ENCODE assay signal across 2 cellular contexts in the genomic region with DNA sequence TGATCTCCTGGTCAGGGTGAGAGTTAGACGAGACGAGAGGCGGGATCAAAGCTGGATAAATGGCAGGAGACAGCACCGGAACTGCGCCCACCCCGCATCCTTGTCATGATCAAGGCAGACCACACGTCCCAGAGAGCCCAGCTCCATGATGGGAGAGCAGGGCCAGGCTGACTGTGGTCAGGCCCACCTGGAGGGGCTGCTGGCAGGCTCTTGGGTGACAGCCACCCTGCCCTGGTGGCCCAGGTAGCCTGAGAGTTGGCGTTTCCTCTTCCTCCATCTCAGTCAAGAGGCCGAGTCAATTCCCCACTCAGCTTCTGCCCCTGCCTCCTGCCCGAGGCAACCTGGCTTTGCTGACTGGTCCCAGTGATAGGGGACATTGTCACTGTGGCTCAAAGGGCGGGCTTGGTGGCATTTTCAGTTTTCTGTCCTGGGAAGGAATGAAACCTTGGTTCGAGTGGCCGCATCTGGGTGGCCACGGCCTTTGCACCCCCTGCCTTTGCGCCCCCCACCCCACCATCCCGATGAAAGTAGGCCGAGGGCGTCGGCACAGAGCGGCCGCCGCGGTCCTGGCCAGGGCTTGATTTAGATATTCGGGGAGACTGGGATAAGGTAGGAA.
TF ChIP-seq lines count a peak whose summit lies in the region.

No MANE protein-coding gene starts in this region.

TF ChIP-seq in HEK293, 187 proteins besides CTCF, POLR2A, EP300 and RAD21 (continued from another document):
- TF ChIP-seq, protein P1, sequence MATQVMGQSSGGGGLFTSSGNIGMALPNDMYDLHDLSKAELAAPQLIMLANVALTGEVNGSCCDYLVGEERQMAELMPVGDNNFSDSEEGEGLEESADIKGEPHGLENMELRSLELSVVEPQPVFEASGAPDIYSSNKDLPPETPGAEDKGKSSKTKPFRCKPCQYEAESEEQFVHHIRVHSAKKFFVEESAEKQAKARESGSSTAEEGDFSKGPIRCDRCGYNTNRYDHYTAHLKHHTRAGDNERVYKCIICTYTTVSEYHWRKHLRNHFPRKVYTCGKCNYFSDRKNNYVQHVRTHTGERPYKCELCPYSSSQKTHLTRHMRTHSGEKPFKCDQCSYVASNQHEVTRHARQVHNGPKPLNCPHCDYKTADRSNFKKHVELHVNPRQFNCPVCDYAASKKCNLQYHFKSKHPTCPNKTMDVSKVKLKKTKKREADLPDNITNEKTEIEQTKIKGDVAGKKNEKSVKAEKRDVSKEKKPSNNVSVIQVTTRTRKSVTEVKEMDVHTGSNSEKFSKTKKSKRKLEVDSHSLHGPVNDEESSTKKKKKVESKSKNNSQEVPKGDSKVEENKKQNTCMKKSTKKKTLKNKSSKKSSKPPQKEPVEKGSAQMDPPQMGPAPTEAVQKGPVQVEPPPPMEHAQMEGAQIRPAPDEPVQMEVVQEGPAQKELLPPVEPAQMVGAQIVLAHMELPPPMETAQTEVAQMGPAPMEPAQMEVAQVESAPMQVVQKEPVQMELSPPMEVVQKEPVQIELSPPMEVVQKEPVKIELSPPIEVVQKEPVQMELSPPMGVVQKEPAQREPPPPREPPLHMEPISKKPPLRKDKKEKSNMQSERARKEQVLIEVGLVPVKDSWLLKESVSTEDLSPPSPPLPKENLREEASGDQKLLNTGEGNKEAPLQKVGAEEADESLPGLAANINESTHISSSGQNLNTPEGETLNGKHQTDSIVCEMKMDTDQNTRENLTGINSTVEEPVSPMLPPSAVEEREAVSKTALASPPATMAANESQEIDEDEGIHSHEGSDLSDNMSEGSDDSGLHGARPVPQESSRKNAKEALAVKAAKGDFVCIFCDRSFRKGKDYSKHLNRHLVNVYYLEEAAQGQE (tag by site-specific recombination; IDR thresholded peaks at IDR 0.05), result no peak
- TF ChIP-seq ZNF350 (tag by site-specific recombination; IDR thresholded peaks at IDR 0.05) (no peak), OVOL3 (tag by site-specific recombination; IDR thresholded peaks at IDR 0.05) (no peak), ZNF621 (tag by site-specific recombination; IDR thresholded peaks at IDR 0.05) (no peak), ZNF433 (tag by site-specific recombination; IDR thresholded peaks at IDR 0.05; ENCODE audit: low read depth) (no peak), ZBTB48 (tag by site-specific recombination; IDR thresholded peaks at IDR 0.05) (no peak), ZNF830 (tag by site-specific recombination; IDR thresholded peaks at IDR 0.05; ENCODE audit: low read depth) (no peak), ZNF624 (tag by site-specific recombination; IDR thresholded peaks at IDR 0.05) (no peak), MZF1 (tag by site-specific recombination; IDR thresholded peaks at IDR 0.05; ENCODE audit: borderline replicate concordance) (no peak), BCL11B (tag by site-specific recombination; IDR thresholded peaks at IDR 0.05; ENCODE audit: low read depth) (no peak), ZNF175 (tag by site-specific recombination; IDR thresholded peaks at IDR 0.05) (no peak), ZNF2 (tag by site-specific recombination; IDR thresholded peaks at IDR 0.05) (no peak)
- TF ChIP-seq, protein P2, sequence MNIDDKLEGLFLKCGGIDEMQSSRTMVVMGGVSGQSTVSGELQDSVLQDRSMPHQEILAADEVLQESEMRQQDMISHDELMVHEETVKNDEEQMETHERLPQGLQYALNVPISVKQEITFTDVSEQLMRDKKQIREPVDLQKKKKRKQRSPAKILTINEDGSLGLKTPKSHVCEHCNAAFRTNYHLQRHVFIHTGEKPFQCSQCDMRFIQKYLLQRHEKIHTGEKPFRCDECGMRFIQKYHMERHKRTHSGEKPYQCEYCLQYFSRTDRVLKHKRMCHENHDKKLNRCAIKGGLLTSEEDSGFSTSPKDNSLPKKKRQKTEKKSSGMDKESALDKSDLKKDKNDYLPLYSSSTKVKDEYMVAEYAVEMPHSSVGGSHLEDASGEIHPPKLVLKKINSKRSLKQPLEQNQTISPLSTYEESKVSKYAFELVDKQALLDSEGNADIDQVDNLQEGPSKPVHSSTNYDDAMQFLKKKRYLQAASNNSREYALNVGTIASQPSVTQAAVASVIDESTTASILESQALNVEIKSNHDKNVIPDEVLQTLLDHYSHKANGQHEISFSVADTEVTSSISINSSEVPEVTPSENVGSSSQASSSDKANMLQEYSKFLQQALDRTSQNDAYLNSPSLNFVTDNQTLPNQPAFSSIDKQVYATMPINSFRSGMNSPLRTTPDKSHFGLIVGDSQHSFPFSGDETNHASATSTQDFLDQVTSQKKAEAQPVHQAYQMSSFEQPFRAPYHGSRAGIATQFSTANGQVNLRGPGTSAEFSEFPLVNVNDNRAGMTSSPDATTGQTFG (tag by site-specific recombination; IDR thresholded peaks at IDR 0.05; ENCODE audit: borderline replicate concordance), result no peak
- TF ChIP-seq, protein P3, sequence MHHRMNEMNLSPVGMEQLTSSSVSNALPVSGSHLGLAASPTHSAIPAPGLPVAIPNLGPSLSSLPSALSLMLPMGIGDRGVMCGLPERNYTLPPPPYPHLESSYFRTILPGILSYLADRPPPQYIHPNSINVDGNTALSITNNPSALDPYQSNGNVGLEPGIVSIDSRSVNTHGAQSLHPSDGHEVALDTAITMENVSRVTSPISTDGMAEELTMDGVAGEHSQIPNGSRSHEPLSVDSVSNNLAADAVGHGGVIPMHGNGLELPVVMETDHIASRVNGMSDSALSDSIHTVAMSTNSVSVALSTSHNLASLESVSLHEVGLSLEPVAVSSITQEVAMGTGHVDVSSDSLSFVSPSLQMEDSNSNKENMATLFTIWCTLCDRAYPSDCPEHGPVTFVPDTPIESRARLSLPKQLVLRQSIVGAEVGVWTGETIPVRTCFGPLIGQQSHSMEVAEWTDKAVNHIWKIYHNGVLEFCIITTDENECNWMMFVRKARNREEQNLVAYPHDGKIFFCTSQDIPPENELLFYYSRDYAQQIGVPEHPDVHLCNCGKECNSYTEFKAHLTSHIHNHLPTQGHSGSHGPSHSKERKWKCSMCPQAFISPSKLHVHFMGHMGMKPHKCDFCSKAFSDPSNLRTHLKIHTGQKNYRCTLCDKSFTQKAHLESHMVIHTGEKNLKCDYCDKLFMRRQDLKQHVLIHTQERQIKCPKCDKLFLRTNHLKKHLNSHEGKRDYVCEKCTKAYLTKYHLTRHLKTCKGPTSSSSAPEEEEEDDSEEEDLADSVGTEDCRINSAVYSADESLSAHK (tag by site-specific recombination; IDR thresholded peaks at IDR 0.05), result no peak
TF ChIP-seq in HEK293: peak in this region for 0.

TF ChIP-seq in HepG2, 621 proteins besides CTCF, POLR2A, EP300 and RAD21 (continued from another document):
- TF ChIP-seq, protein P4, sequence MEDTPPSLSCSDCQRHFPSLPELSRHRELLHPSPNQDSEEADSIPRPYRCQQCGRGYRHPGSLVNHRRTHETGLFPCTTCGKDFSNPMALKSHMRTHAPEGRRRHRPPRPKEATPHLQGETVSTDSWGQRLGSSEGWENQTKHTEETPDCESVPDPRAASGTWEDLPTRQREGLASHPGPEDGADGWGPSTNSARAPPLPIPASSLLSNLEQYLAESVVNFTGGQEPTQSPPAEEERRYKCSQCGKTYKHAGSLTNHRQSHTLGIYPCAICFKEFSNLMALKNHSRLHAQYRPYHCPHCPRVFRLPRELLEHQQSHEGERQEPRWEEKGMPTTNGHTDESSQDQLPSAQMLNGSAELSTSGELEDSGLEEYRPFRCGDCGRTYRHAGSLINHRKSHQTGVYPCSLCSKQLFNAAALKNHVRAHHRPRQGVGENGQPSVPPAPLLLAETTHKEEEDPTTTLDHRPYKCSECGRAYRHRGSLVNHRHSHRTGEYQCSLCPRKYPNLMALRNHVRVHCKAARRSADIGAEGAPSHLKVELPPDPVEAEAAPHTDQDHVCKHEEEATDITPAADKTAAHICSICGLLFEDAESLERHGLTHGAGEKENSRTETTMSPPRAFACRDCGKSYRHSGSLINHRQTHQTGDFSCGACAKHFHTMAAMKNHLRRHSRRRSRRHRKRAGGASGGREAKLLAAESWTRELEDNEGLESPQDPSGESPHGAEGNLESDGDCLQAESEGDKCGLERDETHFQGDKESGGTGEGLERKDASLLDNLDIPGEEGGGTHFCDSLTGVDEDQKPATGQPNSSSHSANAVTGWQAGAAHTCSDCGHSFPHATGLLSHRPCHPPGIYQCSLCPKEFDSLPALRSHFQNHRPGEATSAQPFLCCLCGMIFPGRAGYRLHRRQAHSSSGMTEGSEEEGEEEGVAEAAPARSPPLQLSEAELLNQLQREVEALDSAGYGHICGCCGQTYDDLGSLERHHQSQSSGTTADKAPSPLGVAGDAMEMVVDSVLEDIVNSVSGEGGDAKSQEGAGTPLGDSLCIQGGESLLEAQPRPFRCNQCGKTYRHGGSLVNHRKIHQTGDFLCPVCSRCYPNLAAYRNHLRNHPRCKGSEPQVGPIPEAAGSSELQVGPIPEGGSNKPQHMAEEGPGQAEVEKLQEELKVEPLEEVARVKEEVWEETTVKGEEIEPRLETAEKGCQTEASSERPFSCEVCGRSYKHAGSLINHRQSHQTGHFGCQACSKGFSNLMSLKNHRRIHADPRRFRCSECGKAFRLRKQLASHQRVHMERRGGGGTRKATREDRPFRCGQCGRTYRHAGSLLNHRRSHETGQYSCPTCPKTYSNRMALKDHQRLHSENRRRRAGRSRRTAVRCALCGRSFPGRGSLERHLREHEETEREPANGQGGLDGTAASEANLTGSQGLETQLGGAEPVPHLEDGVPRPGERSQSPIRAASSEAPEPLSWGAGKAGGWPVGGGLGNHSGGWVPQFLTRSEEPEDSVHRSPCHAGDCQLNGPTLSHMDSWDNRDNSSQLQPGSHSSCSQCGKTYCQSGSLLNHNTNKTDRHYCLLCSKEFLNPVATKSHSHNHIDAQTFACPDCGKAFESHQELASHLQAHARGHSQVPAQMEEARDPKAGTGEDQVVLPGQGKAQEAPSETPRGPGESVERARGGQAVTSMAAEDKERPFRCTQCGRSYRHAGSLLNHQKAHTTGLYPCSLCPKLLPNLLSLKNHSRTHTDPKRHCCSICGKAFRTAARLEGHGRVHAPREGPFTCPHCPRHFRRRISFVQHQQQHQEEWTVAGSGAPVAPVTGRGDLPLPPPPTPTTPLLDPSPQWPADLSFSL (CRISPR knock-in tag; IDR thresholded peaks at IDR 0.05), result no peak
- no peak for TF ChIP-seq ELF4 (CRISPR knock-in tag; IDR thresholded peaks at IDR 0.05; ENCODE audit: borderline replicate concordance)
- TF ChIP-seq ZNF556 (CRISPR knock-in tag; IDR thresholded peaks at IDR 0.05; ENCODE audit: borderline replicate concordance), result no peak
- no peak for TF ChIP-seq ZNF543 (CRISPR knock-in tag; IDR thresholded peaks at IDR 0.05)
- TF ChIP-seq ZNF816 (CRISPR knock-in tag; IDR thresholded peaks at IDR 0.05; ENCODE audit: borderline replicate concordance), result no peak
